ENCODE assay signal across 28 cellular contexts in genomic region chr12:132455565-132455964, GRCh38. TPM values are rescaled to one million over a fixed set of nuclear protein-coding genes. Genes with fewer than 3 reads are reported as not detected.
DNase-seq lines count a peak whose midpoint lies in the region; ATAC-seq, FAIRE-seq and TF ChIP-seq lines count a peak whose summit lies in the region.
"Had no signal": no experiment of that assay in that cellular context is flagged by ENCODE, and none has a peak within 500 bp of the region (broad histone marks: within the 10 kb centered on the region; RNA-seq: fewer than 3 reads in every experiment).

No MANE protein-coding gene starts in this region.

- H3K27me3 Mint-ChIP-seq in T-helper 1 cell treated with Interleukin-12 subunit alpha and Interleukin-12 subunit beta and Interleukin-4 antibody, amounts not matched to agents 30 μg/mL and 1 μg/mL, for 36 hours (ENCODE audit: low read depth), result no peaks in the 10 kb centered on the region
- no peaks in the 10 kb centered on the region for H3K27me3 Mint-ChIP-seq in naive thymus-derived CD4-positive, alpha-beta T cell

- BruUV-seq in K562 (replicated peaks; lab: Mats Ljungman, UMichigan), result no TSS peak

- DNase-seq in T-helper 1 cell, result no peak
- no peak for DNase-seq in GM12892 (ENCODE audit: insufficient read length)
- DNase-seq in K562 (ENCODE audit: extremely low read depth in 1 of 4, low spot score in 3 of 4), result no peak
- DNase-seq in naive thymus-derived CD4-positive, alpha-beta T cell, result no peak
- no peak for DNase-seq in NOMO-1 treated with dmso at 0.1 percent for 144 hours (lab: John Stamatoyannopoulos, UW; ENCODE audit: unreplicated experiment)
- no peak for DNase-seq in foreskin fibroblast
- DNase-seq in G401 (ENCODE audit: low spot score), result no peak
- DNase-seq: activated CD4-positive, CD25-positive, alpha-beta regulatory T cell treated with anti-CD3 and anti-CD28 coated beads, Interleukin-2, amount 50 U/mL, for 72 hours; aorta; C1 segment of cervical spinal cord; Caco-2; effector memory CD8-positive, alpha-beta T cell; erythroblast; GDM1; NCI-H1048; NCI-H1694 treated with DMSO at 0.1 percent for 48 hours; NCI-H446; NCI-H748 treated with DMSO at 0.1 percent for 48 hours; stimulated activated CD4-positive, alpha-beta T cell treated with anti-CD3 and anti-CD28 coated beads, Interleukin-4, amount 100 ng/mL, for 24 hours had no signal

- FAIRE-seq in GM12892 (lab: Jason Lieb, UNC) (peak; percentile 70), K562 (lab: Jason Lieb, UNC) (peak; percentile 29)

- in situ Hi-C loops in K562 (cut with MboI) (no loop called here), G401 (cut with HindIII; ENCODE audit: low sequenced_read_pairs) (no loop called here)

- TF ChIP-seq EP300 in K562 (IDR thresholded peaks at IDR 0.05; ENCODE audit: low read length), result no peak

- WGBS in K562 (ENCODE audit: insufficient coverage, low coverage, missing lambda C conversion rate), result 43% methylated on average over 14 of the region's 15 CpGs

- H3K36me3 ChIP-seq in K562 (ENCODE audit: control insufficient read depth, insufficient read depth, low read length), result no peaks in the 10 kb centered on the region
- no peaks in the 10 kb centered on the region for H3K36me3 ChIP-seq in naive thymus-derived CD4-positive, alpha-beta T cell (ENCODE audit: control insufficient read depth in 2 of 3, insufficient read depth in 3 of 3, low read length in 3 of 3)
- H3K36me3 ChIP-seq: cardiac muscle cell, heart left ventricle had no signal

- no peak for TF ChIP-seq RAD21 in K562 (CRISPR knock-in tag; conservative IDR thresholded peaks at IDR 0.05 in 1 of 2, IDR thresholded peaks at IDR 0.05 in 1 of 2)

- no peak for ATAC-seq in K562
- no peak for ATAC-seq in naive thymus-derived CD4-positive, alpha-beta T cell
- ATAC-seq: activated naive CD4-positive, alpha-beta T cell treated with anti-CD3 and anti-CD28 coated beads, Interleukin-2, amount 50 U/mL, for 72 hours; activated T-helper 17 cell treated with anti-CD3 and anti-CD28 coated beads, Interleukin-2, amount 50 U/mL, for 72 hours; effector memory CD8-positive, alpha-beta T cell; GM23338; heart left ventricle had no signal

- intact Hi-C loops in K562 (cut with micrococcal nuclease), result no loop called here
- intact Hi-C loops in naive thymus-derived CD4-positive, alpha-beta T cell (cut with micrococcal nuclease), result no loop called here

- H3K4me1 ChIP-seq in K562 (replicated peaks in 1 of 2; ENCODE audit: control insufficient read depth in 2 of 2, insufficient read depth in 2 of 2, low read length in 2 of 2), result peaks cover 0 to 40% of the 10 kb centered on the region in 2 experiments; a peak in 2 of 5 replicates
- H3K4me1 ChIP-seq in naive thymus-derived CD4-positive, alpha-beta T cell (ENCODE audit: control insufficient read depth in 2 of 2, insufficient read depth in 2 of 2, low read length in 2 of 2), result no peaks in the 10 kb centered on the region
- H3K4me1 ChIP-seq: Caco-2, heart left ventricle had no signal

- H3K79me2 ChIP-seq in K562 (ENCODE audit: control insufficient read depth, insufficient read depth, low read length), result no peaks in the 10 kb centered on the region

- H3K27ac ChIP-seq in K562 (ENCODE audit: extremely low read depth, low read depth, low read length), result no peak overlapping the region; the same call in 2 of the 3 replicates
- H3K27ac ChIP-seq in naive thymus-derived CD4-positive, alpha-beta T cell (ENCODE audit: low read depth, low read length), result no peak overlapping the region
- H3K27ac ChIP-seq: 22Rv1, cardiac muscle cell, coronary artery, heart left ventricle had no signal

- H3K9me1 ChIP-seq in K562 (ENCODE audit: control insufficient read depth, insufficient read depth, low read length), result no peaks in the 10 kb centered on the region

- POLR2A ChIA-PET in K562 (lab: Yijun Ruan, JAX), result no interaction called here
- POLR2A ChIA-PET in naive thymus-derived CD4-positive, alpha-beta T cell (lab: Charles Lee), result interaction anchor here (0.9 kb wide), 1 partner anchor 266 kb away, joined by 3 read pairs; no protein-coding TSS in a partner anchor

- TF ChIP-seq CTCF in K562 (IDR thresholded peaks at IDR 0.05 in 2 of 3, conservative IDR thresholded peaks at IDR 0.05 in 1 of 3; ENCODE audit: insufficient read depth in 2 of 3, low read depth in 1 of 3, low read length in 3 of 3), result no peak
- no peak for TF ChIP-seq CTCF in foreskin fibroblast (IDR thresholded peaks at IDR 0.05; ENCODE audit: low read depth, low read length)

- H3K36me3 Mint-ChIP-seq in T-helper 1 cell treated with Interleukin-12 subunit alpha and Interleukin-12 subunit beta and Interleukin-4 antibody, amounts not matched to agents 30 μg/mL and 1 μg/mL, for 36 hours (ENCODE audit: low read depth), result no peaks in the 10 kb centered on the region
- H3K36me3 Mint-ChIP-seq in naive thymus-derived CD4-positive, alpha-beta T cell, result no peaks in the 10 kb centered on the region
- H3K36me3 Mint-ChIP-seq: activated naive CD4-positive, alpha-beta T cell treated with anti-CD3 and anti-CD28 coated beads, Interleukin-2, amount 50 U/mL, for 72 hours; type B pancreatic cell had no signal

- peak overlapping the region; percentile 16 for H3K27ac Mint-ChIP-seq in T-helper 1 cell treated with Interleukin-12 subunit alpha and Interleukin-12 subunit beta and Interleukin-4 antibody, amounts not matched to agents 30 μg/mL and 1 μg/mL, for 36 hours
- peak overlapping the region in 5 of 9 donors; percentile 5 to 79 (median 54) for H3K27ac Mint-ChIP-seq in naive thymus-derived CD4-positive, alpha-beta T cell
- H3K27ac Mint-ChIP-seq: activated naive CD4-positive, alpha-beta T cell treated with anti-CD3 and anti-CD28 coated beads, Interleukin-2, amount 50 U/mL, for 72 hours; activated T-helper 17 cell treated with anti-CD3 and anti-CD28 coated beads, Interleukin-2, amount 50 U/mL, for 72 hours; effector memory CD8-positive, alpha-beta T cell; GM23338; type B pancreatic cell had no signal

- H3K9me3 ChIP-seq in K562 (replicated peaks; ENCODE audit: control insufficient read depth, insufficient read depth, low read depth, low read length), result peaks cover 7% of the 10 kb centered on the region; the same call in 1 of the 2 replicates
- no peaks in the 10 kb centered on the region for H3K9me3 ChIP-seq in naive thymus-derived CD4-positive, alpha-beta T cell (ENCODE audit: control insufficient read depth in 2 of 3, low read length in 3 of 3)
- H3K9me3 ChIP-seq: Caco-2 had no signal

- H3K9me3 Mint-ChIP-seq in T-helper 1 cell treated with Interleukin-12 subunit alpha and Interleukin-12 subunit beta and Interleukin-4 antibody, amounts not matched to agents 30 μg/mL and 1 μg/mL, for 36 hours, result peaks cover 9% of the 10 kb centered on the region
- H3K9me3 Mint-ChIP-seq in naive thymus-derived CD4-positive, alpha-beta T cell, result peaks cover 0 to 9% (median 0%) of the 10 kb centered on the region in 11 donors
- H3K9me3 Mint-ChIP-seq: activated T-helper 17 cell treated with anti-CD3 and anti-CD28 coated beads, Interleukin-2, amount 50 U/mL, for 72 hours; effector memory CD8-positive, alpha-beta T cell; type B pancreatic cell had no signal

- H3K4me3 Mint-ChIP-seq in T-helper 1 cell treated with Interleukin-12 subunit alpha and Interleukin-12 subunit beta and Interleukin-4 antibody, amounts not matched to agents 30 μg/mL and 1 μg/mL, for 36 hours, result no peak overlapping the region
- peak overlapping the region in 1 of 10 donors; percentile 32 for H3K4me3 Mint-ChIP-seq in naive thymus-derived CD4-positive, alpha-beta T cell
- H3K4me3 Mint-ChIP-seq: activated T-helper 17 cell treated with anti-CD3 and anti-CD28 coated beads, Interleukin-2, amount 50 U/mL, for 72 hours; effector memory CD8-positive, alpha-beta T cell; GM23338; type B pancreatic cell had no signal

- no peak overlapping the region for H3K9ac ChIP-seq in K562 (ENCODE audit: insufficient read depth in 1 of 2, low read depth in 2 of 2, low read length in 2 of 2)

- H3K4me1 Mint-ChIP-seq in T-helper 1 cell treated with Interleukin-12 subunit alpha and Interleukin-12 subunit beta and Interleukin-4 antibody, amounts not matched to agents 30 μg/mL and 1 μg/mL, for 36 hours (ENCODE audit: low read depth), result no peaks in the 10 kb centered on the region
- peaks cover 1 to 27% (median 19%) of the 10 kb centered on the region in 7 donors for H3K4me1 Mint-ChIP-seq in naive thymus-derived CD4-positive, alpha-beta T cell
- H3K4me1 Mint-ChIP-seq: GM23338 had no signal

- H4K20me1 ChIP-seq in K562 (replicated peaks; ENCODE audit: control insufficient read depth, insufficient read depth, low read length), result no peaks in the 10 kb centered on the region

- H3K4me3 ChIP-seq in K562, result no peak overlapping the region
- no peak overlapping the region for H3K4me3 ChIP-seq in naive thymus-derived CD4-positive, alpha-beta T cell (ENCODE audit: low read length)
- no peak overlapping the region for H3K4me3 ChIP-seq in foreskin fibroblast (ENCODE audit: low read depth in 1 of 2, low read length in 2 of 2)
- H3K4me3 ChIP-seq: cardiac muscle cell, coronary artery, GM23338, heart left ventricle had no signal

- H3K4me2 ChIP-seq in K562 (ENCODE audit: insufficient read depth, low read length), result no peak overlapping the region
- H3K4me2 ChIP-seq: GM23338 had no signal

- CTCF ChIA-PET in K562 (lab: Yijun Ruan, JAX; ENCODE audit: low intra/inter-chr PET ratio), result no interaction called here
- CTCF ChIA-PET in naive thymus-derived CD4-positive, alpha-beta T cell (lab: Charles Lee), result no interaction called here

- no peak overlapping the region for H2AFZ ChIP-seq in K562 (ENCODE audit: low read depth, low read length)
- H2AFZ ChIP-seq: GM23338 had no signal

- peaks cover 30 to 55% of the 10 kb centered on the region in 2 experiments; a peak in 4 of 5 replicates for H3K27me3 ChIP-seq in K562 (ENCODE audit: control insufficient read depth in 2 of 2, insufficient read depth in 2 of 2, low read length in 2 of 2)
- H3K27me3 ChIP-seq in naive thymus-derived CD4-positive, alpha-beta T cell (ENCODE audit: control insufficient read depth in 2 of 2, insufficient read depth in 2 of 2, low read length in 2 of 2), result no peaks in the 10 kb centered on the region

- TF ChIP-seq POLR2A in GM12892 (IDR thresholded peaks at IDR 0.05; ENCODE audit: low read depth, low read length) (no peak), K562 (conservative IDR thresholded peaks at IDR 0.05) (no peak)

RNA-seq across cellular contexts. Expression of gene FBRSL1, which starts 34.4 kb away (rescaled TPM):
- polyA plus RNA-seq in GM12892 (2012; ENCODE audit: missing spikeins), result 3.1 TPM
- total RNA-seq in K562 (2011; cell fraction: chromatin; rRNA removed; ENCODE audit: low replicate concordance), result 25.5 and 41.9 TPM in 2 replicates
- total RNA-seq in K562 (2011; cell fraction: nucleolus; rRNA removed), result 25.0 and 40.7 TPM in 2 replicates
- total RNA-seq in K562 (2011; cell fraction: nucleoplasm; rRNA removed), result 23.3 and 28.3 TPM in 2 replicates
- total RNA-seq in K562 (2014; rRNA removed), result 21.7 and 24.6 TPM in 2 replicates
- 1.1 and 1.3 TPM in 2 replicates for total RNA-seq in K562 (2014; rRNA removed; fragmentation: Illumina TruSeq; extraction: Trizol)
- 7.3 and 12.9 TPM in 2 replicates for total RNA-seq in K562 (2015; rRNA removed; fragmentation: Illumina TruSeq; extraction: Trizol)
- total RNA-seq in K562 (2021), result 112 and 129 TPM in 2 replicates
- 1.9 and 4.3 TPM in 2 replicates for polyA plus RNA-seq in K562 (2011; rRNA removed)
- 3.7 and 13.3 TPM in 2 replicates for polyA plus RNA-seq in K562 (2011; cell fraction: cytosol; rRNA removed)
- 16.7 and 51.7 TPM in 2 replicates for polyA plus RNA-seq in K562 (2011; cell fraction: nucleus; rRNA removed)
- polyA plus RNA-seq in K562 (2012), result 41.9 and 54.8 TPM in 2 replicates
- polyA plus RNA-seq in K562 (2014; fragmentation: Illumina TruSeq; extraction: Trizol), result 29.3 and 35.8 TPM in 2 replicates
- under 1 TPM; 0.24 to 0.29 TPM for polyA plus RNA-seq in K562 (2014; fragmentation: Nextera tagmentation; extraction: Ambion mirVana)
- 27.4 and 32.3 TPM in 2 replicates for polyA plus RNA-seq in K562 (2014; rRNA removed)
- 0.81 and 1.8 TPM in 2 replicates for polyA minus RNA-seq in K562 (2011; rRNA and poly(A)+ RNA removed)
- polyA minus RNA-seq in K562 (2011; cell fraction: cytosol; rRNA and poly(A)+ RNA removed), result 21.0 and 29.9 TPM in 2 replicates
- 9.0 and 9.3 TPM in 2 replicates for polyA minus RNA-seq in K562 (2011; cell fraction: nucleus; rRNA and poly(A)+ RNA removed)
- total RNA-seq in naive thymus-derived CD4-positive, alpha-beta T cell, result 100 to 1,000 TPM in 2 of 5 experiments, 10 to 100 TPM in 3; 56.3 to 105 (median 93.0) TPM
- polyA plus RNA-seq in naive thymus-derived CD4-positive, alpha-beta T cell, result under 1 TPM; 0.77 to 0.92 TPM
- total RNA-seq in G401 (2014; rRNA removed; shearing (Covaris generic)), result 9.5 and 10.2 TPM in 2 replicates
